Comparison of ENCODE assay signal across 2 cellular contexts in the genomic region with DNA sequence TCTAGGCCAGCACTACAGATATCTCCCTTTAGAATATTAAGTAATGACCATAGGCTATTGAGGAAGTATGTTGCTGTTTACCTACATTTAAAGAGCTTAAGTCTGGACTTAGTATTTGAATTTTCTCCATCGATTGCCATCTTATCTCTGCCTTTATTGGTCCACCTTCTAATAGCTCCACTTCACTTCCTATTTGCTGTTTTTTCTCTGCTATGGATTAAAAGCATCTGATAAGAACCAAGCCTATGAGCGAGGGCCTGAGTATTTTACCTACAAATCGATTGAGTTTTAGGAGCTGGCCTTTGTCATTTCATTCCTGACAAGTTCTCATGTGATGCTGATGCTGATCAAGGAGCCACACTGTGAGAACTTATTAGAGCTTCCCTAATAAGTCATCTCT.
TF ChIP-seq lines count a peak whose summit lies in the region.

No MANE protein-coding gene starts in this region.

TF ChIP-seq in SK-N-SH, 30 proteins besides CTCF, POLR2A, EP300 and RAD21 (continued from another document):
- TF ChIP-seq RCOR1 (IDR thresholded peaks at IDR 0.05; ENCODE audit: low read length): no peak
- TF ChIP-seq GATA2 (CRISPR knock-in tag; IDR thresholded peaks at IDR 0.05): peak; percentile 60
- TF ChIP-seq NRF1 (IDR thresholded peaks at IDR 0.05; ENCODE audit: low read depth, low read length): no peak

TF ChIP-seq in SK-N-SH treated with all-trans-retinoic acid at 6 μM for 48 hours, 23 proteins besides CTCF, POLR2A, EP300 and RAD21 (continued from another document):
- TF ChIP-seq, protein P1, sequence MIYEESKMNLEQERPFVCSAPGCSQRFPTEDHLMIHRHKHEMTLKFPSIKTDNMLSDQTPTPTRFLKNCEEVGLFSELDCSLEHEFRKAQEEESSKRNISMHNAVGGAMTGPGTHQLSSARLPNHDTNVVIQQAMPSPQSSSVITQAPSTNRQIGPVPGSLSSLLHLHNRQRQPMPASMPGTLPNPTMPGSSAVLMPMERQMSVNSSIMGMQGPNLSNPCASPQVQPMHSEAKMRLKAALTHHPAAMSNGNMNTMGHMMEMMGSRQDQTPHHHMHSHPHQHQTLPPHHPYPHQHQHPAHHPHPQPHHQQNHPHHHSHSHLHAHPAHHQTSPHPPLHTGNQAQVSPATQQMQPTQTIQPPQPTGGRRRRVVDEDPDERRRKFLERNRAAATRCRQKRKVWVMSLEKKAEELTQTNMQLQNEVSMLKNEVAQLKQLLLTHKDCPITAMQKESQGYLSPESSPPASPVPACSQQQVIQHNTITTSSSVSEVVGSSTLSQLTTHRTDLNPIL (CRISPR knock-in tag; IDR thresholded peaks at IDR 0.05; ENCODE audit: low read depth): no peak
- no peak for TF ChIP-seq OSR1 (CRISPR knock-in tag; IDR thresholded peaks at IDR 0.05)
- TF ChIP-seq ESRRG (CRISPR knock-in tag; IDR thresholded peaks at IDR 0.05): no peak
- TF ChIP-seq, protein P2, sequence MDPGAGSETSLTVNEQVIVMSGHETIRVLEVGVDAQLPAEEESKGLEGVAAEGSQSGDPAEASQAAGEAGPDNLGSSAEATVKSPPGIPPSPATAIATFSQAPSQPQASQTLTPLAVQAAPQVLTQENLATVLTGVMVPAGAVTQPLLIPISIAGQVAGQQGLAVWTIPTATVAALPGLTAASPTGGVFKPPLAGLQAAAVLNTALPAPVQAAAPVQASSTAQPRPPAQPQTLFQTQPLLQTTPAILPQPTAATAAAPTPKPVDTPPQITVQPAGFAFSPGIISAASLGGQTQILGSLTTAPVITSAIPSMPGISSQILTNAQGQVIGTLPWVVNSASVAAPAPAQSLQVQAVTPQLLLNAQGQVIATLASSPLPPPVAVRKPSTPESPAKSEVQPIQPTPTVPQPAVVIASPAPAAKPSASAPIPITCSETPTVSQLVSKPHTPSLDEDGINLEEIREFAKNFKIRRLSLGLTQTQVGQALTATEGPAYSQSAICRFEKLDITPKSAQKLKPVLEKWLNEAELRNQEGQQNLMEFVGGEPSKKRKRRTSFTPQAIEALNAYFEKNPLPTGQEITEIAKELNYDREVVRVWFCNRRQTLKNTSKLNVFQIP (CRISPR knock-in tag; IDR thresholded peaks at IDR 0.05; ENCODE audit: borderline replicate concordance, low read depth): no peak
- TF ChIP-seq ISL1 (CRISPR knock-in tag; IDR thresholded peaks at IDR 0.05): no peak
- no peak for TF ChIP-seq SNAI2 (CRISPR knock-in tag; IDR thresholded peaks at IDR 0.05)
- TF ChIP-seq BACH2 (CRISPR knock-in tag; IDR thresholded peaks at IDR 0.05; ENCODE audit: borderline replicate concordance): no peak
- TF ChIP-seq CSDC2 (CRISPR knock-in tag; IDR thresholded peaks at IDR 0.05): no peak
